ENCODE assay signal across 18 cellular contexts in genomic region chr10:102763037-102763607, GRCh38. TPM values are rescaled to one million over a fixed set of nuclear protein-coding genes. Genes with fewer than 3 reads are reported as not detected.
DNase-seq lines count a peak whose midpoint lies in the region; ATAC-seq and TF ChIP-seq lines count a peak whose summit lies in the region.
"Had no signal": no experiment of that assay in that cellular context is flagged by ENCODE, and none has a peak within 500 bp of the region (broad histone marks: within the 10 kb centered on the region; RNA-seq: fewer than 3 reads in every experiment).

No MANE protein-coding gene starts in this region.

- peaks cover 68% of the 10 kb centered on the region for H4K20me1 ChIP-seq in IMR-90 (ENCODE audit: insufficient read depth, low read length)

- no peak overlapping the region for H3K4me2 ChIP-seq in IMR-90 (ENCODE audit: low read depth, low read length)
- H3K4me2 ChIP-seq: PC-9 had no signal

- H3K27me3 Mint-ChIP-seq in activated T-helper 17 cell treated with anti-CD3 and anti-CD28 coated beads, Interleukin-2, amount 50 U/mL, for 72 hours = no peaks in the 10 kb centered on the region
- no peaks in the 10 kb centered on the region for H3K27me3 Mint-ChIP-seq in progenitor cell of endocrine pancreas

- BruUV-seq in IMR-90 (replicated peaks; lab: Mats Ljungman, UMichigan) = no TSS peak

- no peak overlapping the region for H3K56ac ChIP-seq in IMR-90 (ENCODE audit: extremely low read depth, insufficient read depth, low read length)

- no peak for TF ChIP-seq POLR2A in IMR-90 (IDR thresholded peaks at IDR 0.05; ENCODE audit: low read depth, low read length)

- 93% methylated on average over 3 of the region's 7 CpGs; no CpG with 5 or more reads in 1 of the 2 experiments for whole genome bisulfite sequencing in IMR-90 (ENCODE audit: extremely low coverage in 2 of 2, insufficient read length in 1 of 2), 2 experiments

- no peak overlapping the region for H4K8ac ChIP-seq in IMR-90 (ENCODE audit: low read depth in 2 of 2, low read length in 2 of 2)

- no peak for DNase-seq in IMR-90
- no peak for DNase-seq in left ventricle myocardium superior
- no peak for DNase-seq in progenitor cell of endocrine pancreas (ENCODE audit: low spot score, unreplicated experiment)
- DNase-seq in Ammon's horn (ENCODE audit: low spot score) = no peak
- DNase-seq in iPS-NIHi11 (ENCODE audit: low spot score) = no peak
- no peak for DNase-seq in T1000 (lab: John Stamatoyannopoulos, UW)
- DNase-seq: activated CD4-positive, alpha-beta T cell treated with anti-CD3 and anti-CD28 coated beads, Interleukin-2, amount 50 U/mL, for 48 hours; CD8-positive, alpha-beta T cell; glutamatergic neuron; mucosa of descending colon; NCI-H1417; NCI-H748 treated with DMSO at 0.1 percent for 48 hours; PC-9; stimulated activated naive CD4-positive, alpha-beta T cell treated with Interleukin-2 at 50 U/mL for 16 hours had no signal

- H3K4me3 ChIP-seq in IMR-90 (ENCODE audit: insufficient read depth, low read depth, low read length) = no peak overlapping the region
- H3K4me3 ChIP-seq: mucosa of descending colon, PC-9 had no signal

- H3K9me3 ChIP-seq in IMR-90 (ENCODE audit: control insufficient read depth, insufficient read depth, low read length) = no peaks in the 10 kb centered on the region
- H3K9me3 ChIP-seq: mucosa of descending colon had no signal

- H2BK5ac ChIP-seq in IMR-90 (ENCODE audit: low read depth, low read length, poor library complexity, severe bottlenecking) = no peak overlapping the region

- TF ChIP-seq CTCF in IMR-90 (conservative IDR thresholded peaks at IDR 0.05; ENCODE audit: low read depth, low read length) (no peak), progenitor cell of endocrine pancreas (IDR thresholded peaks at IDR 0.05; ENCODE audit: unreplicated experiment) (no peak)

- H3K9ac ChIP-seq in IMR-90 (ENCODE audit: low read depth, low read length) = no peak overlapping the region

- POLR2A ChIA-PET in IMR-90 (lab: Charles Lee; ENCODE audit: unreplicated experiment) = no interaction called here

- no peaks in the 10 kb centered on the region for H3K9me3 Mint-ChIP-seq in activated T-helper 17 cell treated with anti-CD3 and anti-CD28 coated beads, Interleukin-2, amount 50 U/mL, for 72 hours
- peaks cover 2% of the 10 kb centered on the region for H3K9me3 Mint-ChIP-seq in progenitor cell of endocrine pancreas (ENCODE audit: low read depth)
- H3K9me3 Mint-ChIP-seq: activated naive CD4-positive, alpha-beta T cell treated with anti-CD3 and anti-CD28 coated beads, Interleukin-2, amount 50 U/mL, for 72 hours; CD8-positive, alpha-beta T cell had no signal

- H3K14ac ChIP-seq in IMR-90 (replicated peaks; ENCODE audit: low read depth, low read length) = no peak overlapping the region

- H3K4me3 Mint-ChIP-seq in activated T-helper 17 cell treated with anti-CD3 and anti-CD28 coated beads, Interleukin-2, amount 50 U/mL, for 72 hours = no peak overlapping the region
- H3K4me3 Mint-ChIP-seq in progenitor cell of endocrine pancreas (ENCODE audit: low read depth) = no peak overlapping the region
- H3K4me3 Mint-ChIP-seq: CD8-positive, alpha-beta T cell had no signal

- no peak overlapping the region for H2BK120ac ChIP-seq in IMR-90 (ENCODE audit: low read depth, low read length)

- H3K23ac ChIP-seq in IMR-90 (ENCODE audit: low read depth, low read length) = no peak overlapping the region

- dilution Hi-C loops in IMR-90 (cut with HindIII; ENCODE audit: low sequenced_read_pairs, unreplicated experiment) = no loop called here

- ATAC-seq in IMR-90 (ENCODE audit: low read depth) = no peak
- no peak for ATAC-seq in activated T-helper 17 cell treated with anti-CD3 and anti-CD28 coated beads, Interleukin-2, amount 50 U/mL, for 72 hours (replicated peaks)
- peak; percentile 75 for ATAC-seq in left ventricle myocardium superior
- no peak for ATAC-seq in HG02642 (IDR thresholded peaks at IDR 0.05; ENCODE audit: poor library complexity, unreplicated experiment)
- ATAC-seq: activated naive CD4-positive, alpha-beta T cell treated with anti-CD3 and anti-CD28 coated beads, Interleukin-2, amount 50 U/mL, for 72 hours; CD8-positive, alpha-beta T cell; mucosa of descending colon; sciatic nerve had no signal

- intact Hi-C loops in IMR-90 (cut with micrococcal nuclease) (no loop called here), left ventricle myocardium superior (cut with micrococcal nuclease) (no loop called here)

- no peak overlapping the region for H2AK5ac ChIP-seq in IMR-90 (ENCODE audit: low read depth, low read length)

- H2AK9ac ChIP-seq in IMR-90 (replicated peaks; ENCODE audit: low read depth, low read length, poor library complexity) = peak overlapping the region; percentile 47

- peaks cover 5% of the 10 kb centered on the region for H3K36me3 ChIP-seq in IMR-90 (ENCODE audit: control insufficient read depth, insufficient read depth, low read length)

- no peak overlapping the region for H3K27ac ChIP-seq in IMR-90 (ENCODE audit: insufficient read depth, low read length)
- H3K27ac ChIP-seq: PC-9 had no signal

- H4K91ac ChIP-seq in IMR-90 (ENCODE audit: insufficient read depth, low read depth, low read length) = no peak overlapping the region

- peaks cover 12% of the 10 kb centered on the region; the same call in 1 of the 2 replicates for H3K4me1 ChIP-seq in IMR-90 (ENCODE audit: control insufficient read depth, insufficient read depth, low read length)

- H3K27me3 ChIP-seq in IMR-90 (ENCODE audit: control insufficient read depth, insufficient read depth, low read length) = no peaks in the 10 kb centered on the region

- H3K4ac ChIP-seq in IMR-90 (ENCODE audit: low read depth, low read length) = no peak overlapping the region

- H3K4me1 Mint-ChIP-seq in activated T-helper 17 cell treated with anti-CD3 and anti-CD28 coated beads, Interleukin-2, amount 50 U/mL, for 72 hours = peaks cover 31% of the 10 kb centered on the region
- H3K4me1 Mint-ChIP-seq in progenitor cell of endocrine pancreas (ENCODE audit: low read depth) = peaks cover 15% of the 10 kb centered on the region

- peak overlapping the region; percentile 33 for H3K27ac Mint-ChIP-seq in activated T-helper 17 cell treated with anti-CD3 and anti-CD28 coated beads, Interleukin-2, amount 50 U/mL, for 72 hours
- peak overlapping the region; percentile 35 for H3K27ac Mint-ChIP-seq in progenitor cell of endocrine pancreas
- H3K27ac Mint-ChIP-seq: CD8-positive, alpha-beta T cell had no signal

- in situ Hi-C loops in IMR-90 (cut with MboI; ENCODE audit: low sequenced_read_pairs) = no loop called here

- no peak overlapping the region for H2BK20ac ChIP-seq in IMR-90 (ENCODE audit: low read depth, low read length)

- H3K36me3 Mint-ChIP-seq in activated T-helper 17 cell treated with anti-CD3 and anti-CD28 coated beads, Interleukin-2, amount 50 U/mL, for 72 hours (ENCODE audit: low read depth) = peaks cover 59% of the 10 kb centered on the region
- peaks cover 7% of the 10 kb centered on the region for H3K36me3 Mint-ChIP-seq in progenitor cell of endocrine pancreas (ENCODE audit: insufficient read depth)

- no peak overlapping the region for H2AFZ ChIP-seq in IMR-90 (replicated peaks; ENCODE audit: low read length, poor library complexity)
- H2AFZ ChIP-seq: PC-9 had no signal

- no peak overlapping the region for H2BK15ac ChIP-seq in IMR-90 (ENCODE audit: low read depth, low read length)

- CTCF ChIA-PET in IMR-90 (lab: Yijun Ruan, JAX) = no interaction called here

- TF ChIP-seq RAD21 in IMR-90 (IDR thresholded peaks at IDR 0.05; ENCODE audit: low read length) = no peak

- H3K18ac ChIP-seq in IMR-90 (ENCODE audit: low read depth, low read length) = no peak overlapping the region

- H4K5ac ChIP-seq in IMR-90 (ENCODE audit: low read depth, low read length) = no peak overlapping the region

- H3K9me1 ChIP-seq in IMR-90 (ENCODE audit: insufficient read depth, low read length) = peaks cover 14% of the 10 kb centered on the region; the same call in 1 of the 2 replicates

- H3K79me1 ChIP-seq in IMR-90 (ENCODE audit: low read depth in 1 of 2, low read length in 2 of 2) = peaks cover 38 to 67% of the 10 kb centered on the region in 2 experiments

TF ChIP-seq in IMR-90, 13 proteins besides CTCF, POLR2A, EP300 and RAD21 (continues in another document):
- TF ChIP-seq USF2 (IDR thresholded peaks at IDR 0.05; ENCODE audit: low read depth, low read length) = no peak
- TF ChIP-seq MXI1 (IDR thresholded peaks at IDR 0.05; ENCODE audit: borderline replicate concordance, low read depth, low read length) = no peak
- TF ChIP-seq RCOR1 (IDR thresholded peaks at IDR 0.05; ENCODE audit: insufficient replicate concordance, low read length) = no peak
- no peak for TF ChIP-seq BHLHE40 (IDR thresholded peaks at IDR 0.05; ENCODE audit: low read depth, low read length)
- TF ChIP-seq SMC3 (IDR thresholded peaks at IDR 0.05; ENCODE audit: low read depth, low read length) = no peak

RNA-seq across cellular contexts. Expression of gene WBP1L, which starts 19.4 kb away (rescaled TPM):
- total RNA-seq in IMR-90 (2012; rRNA removed) (29.2 and 31.0 TPM in 2 replicates), left ventricle myocardium superior (22.4 TPM), progenitor cell of endocrine pancreas (29.9 and 30.7 TPM in 2 replicates)
- 20.7 and 22.2 TPM in 2 replicates for polyA plus RNA-seq in IMR-90 (2012; rRNA removed)
- 17.2 and 31.3 TPM in 2 replicates for polyA plus RNA-seq in IMR-90 (2012; cell fraction: cytosol; rRNA removed)
- polyA plus RNA-seq in IMR-90 (2012; cell fraction: nucleus; rRNA removed; ENCODE audit: low replicate concordance) = 18.9 and 19.8 TPM in 2 replicates
- total RNA-seq in activated T-helper 17 cell treated with anti-CD3 and anti-CD28 coated beads, Interleukin-2, amount 50 U/mL, for 72 hours = 10 to 100 TPM; 18.4 to 24.8 TPM

RNA-seq across cellular contexts. Expression of gene SFXN2, which starts 48.7 kb away (rescaled TPM):
- 4.2 and 11.7 TPM in 2 replicates for total RNA-seq in IMR-90 (2012; rRNA removed)
- polyA plus RNA-seq in IMR-90 (2012; rRNA removed) = 6.9 TPM in 2 replicates
- polyA plus RNA-seq in IMR-90 (2012; cell fraction: cytosol; rRNA removed) = 4.3 and 7.5 TPM in 2 replicates
- 11.8 and 18.9 TPM in 2 replicates for polyA plus RNA-seq in IMR-90 (2012; cell fraction: nucleus; rRNA removed; ENCODE audit: low replicate concordance)
- total RNA-seq in activated T-helper 17 cell treated with anti-CD3 and anti-CD28 coated beads, Interleukin-2, amount 50 U/mL, for 72 hours = 10 to 100 TPM; 18.0 to 28.0 TPM
- total RNA-seq in left ventricle myocardium superior = 1.5 TPM
- 33.9 and 34.2 TPM in 2 replicates for total RNA-seq in progenitor cell of endocrine pancreas

RNA-seq across cellular contexts. Expression of gene ARL3, which starts 48.9 kb away (rescaled TPM):
- 5.0 and 11.7 TPM in 2 replicates for total RNA-seq in IMR-90 (2012; rRNA removed)
- 12.9 and 14.3 TPM in 2 replicates for polyA plus RNA-seq in IMR-90 (2012; rRNA removed)
- polyA plus RNA-seq in IMR-90 (2012; cell fraction: cytosol; rRNA removed) = 3.5 and 7.4 TPM in 2 replicates
- 1.1 and 4.1 TPM in 2 replicates for polyA plus RNA-seq in IMR-90 (2012; cell fraction: nucleus; rRNA removed; ENCODE audit: low replicate concordance)
- total RNA-seq in activated T-helper 17 cell treated with anti-CD3 and anti-CD28 coated beads, Interleukin-2, amount 50 U/mL, for 72 hours = 10 to 100 TPM; 14.3 to 14.7 TPM
- total RNA-seq in left ventricle myocardium superior = 13.6 TPM
- 24.9 and 25.0 TPM in 2 replicates for total RNA-seq in progenitor cell of endocrine pancreas
